8 cellular contexts compared by ENCODE assay signal in the genomic region with DNA sequence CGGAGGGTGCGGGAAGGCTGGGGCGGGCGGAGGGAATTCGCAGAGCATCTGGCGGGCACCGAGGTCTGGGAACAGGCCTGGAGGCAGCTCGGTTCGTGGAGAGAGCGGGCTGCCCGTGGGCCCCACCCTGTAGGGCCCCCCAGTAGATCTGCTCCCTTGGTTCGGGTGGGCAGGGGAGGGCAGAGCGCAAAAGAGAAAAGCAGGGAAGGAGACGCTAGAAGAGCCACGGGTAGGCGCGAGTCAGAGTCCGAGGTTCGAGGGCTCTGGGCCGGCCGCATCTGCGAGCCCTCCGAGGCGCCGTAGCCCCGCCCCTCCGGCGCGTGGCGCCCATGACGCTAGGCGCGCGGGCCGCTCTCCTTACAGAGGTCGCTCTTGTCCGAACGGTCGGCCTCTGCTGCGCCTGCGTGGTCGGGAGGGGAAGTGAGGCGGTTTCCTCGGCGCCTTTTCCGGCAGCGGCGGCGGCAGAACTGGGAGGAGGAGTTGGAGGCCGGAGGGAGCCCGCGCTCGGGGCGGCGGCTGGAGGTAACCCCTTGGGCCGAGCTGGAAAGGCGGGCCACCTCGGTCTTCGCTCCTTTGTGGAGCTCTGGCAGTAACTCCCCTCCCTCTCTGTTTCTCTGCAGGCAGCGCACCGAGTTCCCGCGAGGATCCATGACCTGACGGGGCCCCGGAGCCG. TPM values are rescaled to one million over a fixed set of nuclear protein-coding genes. Genes with fewer than 3 reads are reported as not detected.
DNase-seq lines count a peak whose midpoint lies in the region; ATAC-seq, FAIRE-seq and TF ChIP-seq lines count a peak whose summit lies in the region.

Gene ARF6, plus strand, starts transcription at position 447 of the 673 bp plus-strand sequence. CDS start 655 bp downstream, outside the sequence.

- no peaks in the 10 kb centered on the region for H3K9me2 ChIP-seq in OCI-LY1 (ENCODE audit: low read depth, low read length)

- H3K4me3 ChIP-seq in HUES64 (ENCODE audit: low read length) (peak within 1 kb of the TSS; percentile 100), OCI-LY1 (ENCODE audit: low read depth, low read length, poor library complexity, severe bottlenecking) (peak within 1 kb of the TSS; percentile 92), endothelial cell of umbilical vein (replicated peaks in 1 of 3; ENCODE audit: insufficient read depth in 1 of 3, low read depth in 1 of 3, low read length in 3 of 3) (peak within 1 kb of the TSS; percentile 27 to 92 (median 70))

- H3K9me3 ChIP-seq in HUES64 (ENCODE audit: insufficient read depth, low read depth, low read length) (no peaks in the 10 kb centered on the region), OCI-LY1 (ENCODE audit: low read length) (no peaks in the 10 kb centered on the region), endothelial cell of umbilical vein (replicated peaks; ENCODE audit: control insufficient read depth, insufficient read depth, low read length) (no peaks in the 10 kb centered on the region)

- DNase-seq in D721Med (ENCODE audit: insufficient read length, low spot score) (peak; percentile 88), endothelial cell of umbilical vein (ENCODE audit: low read depth, low spot score) (peak; percentile 97), middle frontal gyrus (ENCODE audit: extremely low spot score, low spot score) (peak; percentile 92)
- peak; percentile 99 for DNase-seq in activated CD8-positive, alpha-beta memory T cell treated with anti-CD3 and anti-CD28 coated beads, Interleukin-2, amount 50 U/mL, for 48 hours
- DNase-seq in stimulated activated CD8-positive, alpha-beta memory T cell treated with anti-CD3 and anti-CD28 coated beads, Interleukin-2, amount 100 ng/mL, for 48 hours (ENCODE audit: low read depth in 2 of 2), result peak; percentile 97 to 98

- H3K4me1 ChIP-seq in HUES64 (ENCODE audit: insufficient read depth, low read length) (peaks cover 24% of the 10 kb centered on the region), OCI-LY1 (ENCODE audit: insufficient read depth, low read length, severe bottlenecking) (peaks cover 46% of the 10 kb centered on the region), endothelial cell of umbilical vein (ENCODE audit: control insufficient read depth, extremely low read depth, insufficient read depth, low read length) (peaks cover 31% of the 10 kb centered on the region)

- no peak within 1 kb of the TSS for H2AFZ ChIP-seq in OCI-LY1 (ENCODE audit: low read length)
- peak within 1 kb of the TSS; percentile 86 for H2AFZ ChIP-seq in endothelial cell of umbilical vein (ENCODE audit: low read depth, low read length)

- H3K4me2 ChIP-seq in OCI-LY1 (ENCODE audit: low read length) (peak within 1 kb of the TSS; percentile 93), endothelial cell of umbilical vein (ENCODE audit: insufficient read depth, low read length) (peak within 1 kb of the TSS; percentile 94)

- CTCF ChIA-PET in endothelial cell of umbilical vein (lab: Charles Lee), result interaction anchor here (0.7 to 1.9 kb wide), 19 partner anchors 11 to 212 kb away, joined by 3 to 14 read pairs (median 4); partner anchors contain the start of gene NEMF

- peak within 1 kb of the TSS; percentile 99 for H3K27ac ChIP-seq in HUES64 (ENCODE audit: low read depth, low read length)
- peak within 1 kb of the TSS; percentile 91 for H3K27ac ChIP-seq in OCI-LY1 (ENCODE audit: low read depth, low read length, poor library complexity, severe bottlenecking)
- peak within 1 kb of the TSS; percentile 98 for H3K27ac ChIP-seq in endothelial cell of umbilical vein (ENCODE audit: insufficient read depth, low read depth, low read length)

- peak; percentile 67 for ATAC-seq in GM21447 (IDR thresholded peaks at IDR 0.05; ENCODE audit: unreplicated experiment)

- H3K27me3 ChIP-seq in HUES64 (ENCODE audit: insufficient read depth, low read length), result no peaks in the 10 kb centered on the region
- H3K27me3 ChIP-seq in OCI-LY1 (ENCODE audit: insufficient read depth, low read length), result no peaks in the 10 kb centered on the region
- H3K27me3 ChIP-seq in endothelial cell of umbilical vein (ENCODE audit: control insufficient read depth in 2 of 2, insufficient read depth in 2 of 2, low read length in 2 of 2), result no peaks in the 10 kb centered on the region

- peak within 1 kb of the TSS; percentile 99 for H3K9ac ChIP-seq in HUES64 (ENCODE audit: low read depth, low read length)
- peak within 1 kb of the TSS; percentile 99 for H3K9ac ChIP-seq in OCI-LY1 (ENCODE audit: low read length)
- H3K9ac ChIP-seq in endothelial cell of umbilical vein (replicated peaks; ENCODE audit: extremely low read depth, insufficient read depth, low read length), result peak within 1 kb of the TSS; percentile 100

- intact Hi-C loops in endothelial cell of umbilical vein (cut with micrococcal nuclease), result loop anchor here (1.0 to 2.0 kb wide), 7 partner anchors 16 to 213 kb away; no protein-coding TSS in a partner anchor

- H3K79me2 ChIP-seq in OCI-LY1 (ENCODE audit: insufficient read depth, low read length) (peaks cover 48% of the 10 kb centered on the region), endothelial cell of umbilical vein (ENCODE audit: control insufficient read depth, insufficient read depth, low read length) (peaks cover 48% of the 10 kb centered on the region)

- H4K20me1 ChIP-seq in OCI-LY1 (ENCODE audit: insufficient read depth, low read length) (no peaks in the 10 kb centered on the region), endothelial cell of umbilical vein (replicated peaks; ENCODE audit: control insufficient read depth, extremely low read depth, insufficient read depth, low read length) (peaks cover 4% of the 10 kb centered on the region)

- H3K9me1 ChIP-seq in endothelial cell of umbilical vein (replicated peaks; ENCODE audit: control insufficient read depth, extremely low read depth, insufficient read depth, low read length), result no peaks in the 10 kb centered on the region

- dilution Hi-C loops in endothelial cell of umbilical vein (cut with MboI; ENCODE audit: extremely low pct_ligation_motif_present, low sequenced_read_pairs), result no loop called here

- POLR2A ChIA-PET in endothelial cell of umbilical vein (lab: Charles Lee), result interaction anchor here (0.5 to 1.1 kb wide), 8 partner anchors 11 to 194 kb away, joined by 3 to 7 read pairs (median 4); no protein-coding TSS in a partner anchor

- no TSS peak for BruUV-seq in endothelial cell of umbilical vein (replicated peaks; lab: Mats Ljungman, UMichigan)

- FAIRE-seq in D721Med (lab: Jason Lieb, UNC) (no peak), endothelial cell of umbilical vein (lab: Jason Lieb, UNC) (peak; percentile 73)

- H3F3A ChIP-seq in OCI-LY1 (ENCODE audit: insufficient read depth, low read length), result no peaks in the 10 kb centered on the region; the same call in 1 of the 2 replicates

- TF ChIP-seq POLR2A in endothelial cell of umbilical vein (IDR thresholded peaks at IDR 0.05; ENCODE audit: low read depth, low read length), result peak; percentile 91

- no peak for TF ChIP-seq CTCF in D721Med (IDR thresholded peaks at IDR 0.05; ENCODE audit: insufficient read depth, missing control alignments)
- TF ChIP-seq CTCF in OCI-LY1 (IDR thresholded peaks at IDR 0.05; ENCODE audit: low read length), result no peak
- no peak for TF ChIP-seq CTCF in endothelial cell of umbilical vein (IDR thresholded peaks at IDR 0.05; ENCODE audit: extremely low read depth in 1 of 2, insufficient read depth in 1 of 2, low read depth in 1 of 2, low read length in 2 of 2)

- under 1% methylated on average over 66 of the region's 66 CpGs for WGBS in HUES64

- H3K36me3 ChIP-seq in HUES64 (ENCODE audit: insufficient read depth, low read length), result peaks cover 24% of the 10 kb centered on the region
- peaks cover 45% of the 10 kb centered on the region for H3K36me3 ChIP-seq in OCI-LY1 (ENCODE audit: insufficient read depth, low read length)
- peaks cover 0 to 5% of the 10 kb centered on the region in 2 experiments for H3K36me3 ChIP-seq in endothelial cell of umbilical vein (ENCODE audit: control insufficient read depth in 2 of 2, extremely low read depth in 1 of 2, insufficient read depth in 2 of 2, low read length in 2 of 2)

TF ChIP-seq in endothelial cell of umbilical vein, 7 proteins besides CTCF, POLR2A, EP300 and RAD21:
- TF ChIP-seq, protein P1, sequence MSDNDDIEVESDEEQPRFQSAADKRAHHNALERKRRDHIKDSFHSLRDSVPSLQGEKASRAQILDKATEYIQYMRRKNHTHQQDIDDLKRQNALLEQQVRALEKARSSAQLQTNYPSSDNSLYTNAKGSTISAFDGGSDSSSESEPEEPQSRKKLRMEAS (IDR thresholded peaks at IDR 0.05; ENCODE audit: insufficient read depth, insufficient read length), result peak; percentile 65
- TF ChIP-seq GATA2 (IDR thresholded peaks at IDR 0.05; ENCODE audit: insufficient read depth, insufficient read length, low read depth, low read length), result no peak
- TF ChIP-seq EZH2 (IDR thresholded peaks at IDR 0.05; ENCODE audit: borderline replicate concordance, low read depth, low read length, severe bottlenecking), result no peak
- TF ChIP-seq FOS (IDR thresholded peaks at IDR 0.05; ENCODE audit: borderline replicate concordance, insufficient read depth, low read length), result no peak
- TF ChIP-seq JUN (IDR thresholded peaks at IDR 0.05; ENCODE audit: borderline replicate concordance, insufficient read depth, insufficient read length, low read depth), result no peak
- peak; percentile 17 for TF ChIP-seq MYC (IDR thresholded peaks at IDR 0.05; ENCODE audit: low read depth, low read length)
- peak; percentile 99 for TF ChIP-seq POLR2AphosphoS5 (IDR thresholded peaks at IDR 0.05; ENCODE audit: insufficient read depth, low read depth, low read length)

RNA-seq across cellular contexts. Expression of gene ARF6, which starts in this region (rescaled TPM):
- polyA plus RNA-seq in HUES64 (2013, experiment 1 of 2), result 39.8 TPM
- 41.8 TPM for polyA plus RNA-seq in HUES64 (2013, experiment 2 of 2)
- 73.2 and 73.6 TPM in 2 replicates for total RNA-seq in endothelial cell of umbilical vein
- 19.3 and 21.7 TPM in 2 replicates for polyA plus RNA-seq in endothelial cell of umbilical vein
- polyA plus RNA-seq in endothelial cell of umbilical vein (2011; cell fraction: cytosol; rRNA removed), result 24.9 and 25.7 TPM in 2 replicates
- polyA plus RNA-seq in endothelial cell of umbilical vein (2011; cell fraction: nucleus; rRNA removed), result 15.5 and 19.7 TPM in 2 replicates
- 32.3 and 43.2 TPM in 2 replicates for polyA plus RNA-seq in endothelial cell of umbilical vein (2012)
- 26.5 and 30.5 TPM in 2 replicates for polyA minus RNA-seq in endothelial cell of umbilical vein
- 17.2 TPM for polyA minus RNA-seq in endothelial cell of umbilical vein (2011; cell fraction: cytosol; rRNA and poly(A)+ RNA removed)
- 13.5 and 14.0 TPM in 2 replicates for polyA minus RNA-seq in endothelial cell of umbilical vein (2011; cell fraction: nucleus; rRNA and poly(A)+ RNA removed)

Comparison
In these comparisons a context has a peak if more than half of its experiments do, and no peak if none do; other contexts are left out.
1. Peak in every context shown above with its lines: DNase-seq, ATAC-seq, H3K4me3 ChIP-seq and H3K27ac ChIP-seq.